ENCODE assay signal across 15 cellular contexts in genomic region chr14:65210827-65211192, GRCh38.
A peak's percentile ranks its signal among the peaks of the same experiment; 100 is the strongest.
DNase-seq lines count a peak whose midpoint lies in the region; ATAC-seq, FAIRE-seq and TF ChIP-seq lines count a peak whose summit lies in the region.
"Had no signal": no experiment of that assay in that cellular context is flagged by ENCODE, and none has a peak within 500 bp of the region (broad histone marks: within the 10 kb centered on the region; RNA-seq: fewer than 3 reads in every experiment).

No MANE protein-coding gene starts in this region.

- H3K27me3 ChIP-seq in HepG2 (ENCODE audit: control insufficient read depth in 1 of 2, insufficient read depth in 2 of 2, low read length in 2 of 2): no peaks in the 10 kb centered on the region; a peak in 1 of 5 replicates
- H3K27me3 ChIP-seq in right lobe of liver: no peaks in the 10 kb centered on the region
- H3K27me3 ChIP-seq in PC-9 (ENCODE audit: insufficient read depth, low read depth): no peaks in the 10 kb centered on the region

- in situ Hi-C loops in HepG2 (cut with HindIII; ENCODE audit: extremely low pct_ligation_motif_present, low pct_unique_long_range_greater_than_20kb): no loop called here

- BruUV-seq in HepG2 (replicated peaks; lab: Mats Ljungman, UMichigan) (no TSS peak), PC-9 (replicated peaks; lab: Mats Ljungman, UMichigan) (no TSS peak)

- H3K36me3 ChIP-seq in HepG2 (replicated peaks in 1 of 2; ENCODE audit: control insufficient read depth in 1 of 2, insufficient read depth in 2 of 2, low read length in 2 of 2) (no peaks in the 10 kb centered on the region), right lobe of liver (no peaks in the 10 kb centered on the region), PC-9 (ENCODE audit: low read depth) (no peaks in the 10 kb centered on the region)

- TF ChIP-seq RAD21 in HepG2 (CRISPR knock-in tag; IDR thresholded peaks at IDR 0.05): no peak

- no peaks in the 10 kb centered on the region for H3K9me3 Mint-ChIP-seq in dendritic cell treated with granulocyte-macrophage colony-stimulating factor and Interleukin-4, amounts not matched to agents 40 ng/mL and 50 ng/mL, for 4 days
- H3K9me3 Mint-ChIP-seq in stimulated activated naive CD8-positive, alpha-beta T cell treated with anti-CD3 and anti-CD28 coated beads, Interleukin-15, amount 100 ng/mL, for 72 hours: no peaks in the 10 kb centered on the region

- ATAC-seq in HepG2 (no peak), right lobe of liver (no peak), HG03045 (IDR thresholded peaks at IDR 0.05; ENCODE audit: unreplicated experiment) (no peak)
- no peak for ATAC-seq in stimulated activated naive CD8-positive, alpha-beta T cell treated with anti-CD3 and anti-CD28 coated beads, Interleukin-15, amount 100 ng/mL, for 72 hours
- ATAC-seq: activated CD4-positive, CD25-positive, alpha-beta regulatory T cell treated with anti-CD3 and anti-CD28 coated beads, Interleukin-2, amount 50 U/mL, for 24 hours; psoas muscle had no signal

- peaks cover 21% of the 10 kb centered on the region; the same call in 1 of the 2 replicates for H3F3A ChIP-seq in PC-9 (ENCODE audit: insufficient read depth, low read depth)

- no peak for FAIRE-seq in HepG2 (lab: Jason Lieb, UNC)

- TF ChIP-seq EP300 in HepG2 (IDR thresholded peaks at IDR 0.05; ENCODE audit: low read depth in 2 of 2, low read length in 2 of 2) (no peak), HepG2 (CRISPR knock-in tag; IDR thresholded peaks at IDR 0.05; ENCODE audit: borderline replicate concordance) (no peak)

- DNase-seq in HepG2 (ENCODE audit: low spot score) (no peak), right lobe of liver (no peak), PC-9 (no peak), NCI-H524 treated with DMSO at 0.1 percent for 48 hours (lab: John Stamatoyannopoulos, UW) (no peak), A172 (ENCODE audit: low spot score) (no peak)
- no peak for DNase-seq in stimulated activated naive CD8-positive, alpha-beta T cell treated with anti-CD3 and anti-CD28 coated beads, Interleukin-15, amount 100 ng/mL, for 72 hours
- DNase-seq: activated gamma-delta T cell treated with Interleukin-2 at 50 U/mL for 16 hours; C1 segment of cervical spinal cord; cerebellar nuclear complex; psoas muscle; SHP77 treated with DMSO at 0.1 percent for 48 hours; stimulated activated naive CD4-positive, alpha-beta T cell had no signal

- no peaks in the 10 kb centered on the region for H3K9me3 ChIP-seq in HepG2 (ENCODE audit: low read length)
- H3K9me3 ChIP-seq in right lobe of liver: no peaks in the 10 kb centered on the region
- no peaks in the 10 kb centered on the region for H3K9me3 ChIP-seq in PC-9 (ENCODE audit: insufficient read depth, low read depth)
- H3K9me3 ChIP-seq: psoas muscle had no signal

- peak overlapping the region; percentile 80 for H3K27ac Mint-ChIP-seq in dendritic cell treated with granulocyte-macrophage colony-stimulating factor and Interleukin-4, amounts not matched to agents 40 ng/mL and 50 ng/mL, for 4 days
- peak overlapping the region; percentile 22 to 62 for H3K27ac Mint-ChIP-seq in stimulated activated naive CD8-positive, alpha-beta T cell treated with anti-CD3 and anti-CD28 coated beads, Interleukin-15, amount 100 ng/mL, for 72 hours

- H3K9ac ChIP-seq in HepG2 (ENCODE audit: insufficient read depth, low read depth, low read length): no peak overlapping the region

- no peak for TF ChIP-seq CTCF in HepG2 (CRISPR knock-in tag; IDR thresholded peaks at IDR 0.05)
- no peak for TF ChIP-seq CTCF in right lobe of liver (IDR thresholded peaks at IDR 0.05)
- TF ChIP-seq CTCF in PC-9 (conservative IDR thresholded peaks at IDR 0.05): no peak

- CTCF ChIA-PET in HepG2 (lab: Yijun Ruan, JAX; ENCODE audit: low intra/inter-chr PET ratio, low total read pairs): no interaction called here
- CTCF ChIA-PET in PC-9 (lab: Charles Lee): interaction anchor here (0.8 kb wide), 1 partner anchor 42 kb away, joined by 3 read pairs; no protein-coding TSS in a partner anchor

- no peak overlapping the region for H3K27ac ChIP-seq in HepG2 (ENCODE audit: extremely low read length, insufficient read depth, low read length)
- no peak overlapping the region for H3K27ac ChIP-seq in right lobe of liver
- peak overlapping the region; percentile 93 for H3K27ac ChIP-seq in PC-9
- H3K27ac ChIP-seq: psoas muscle had no signal

- no peaks in the 10 kb centered on the region for H3K36me3 Mint-ChIP-seq in dendritic cell treated with granulocyte-macrophage colony-stimulating factor and Interleukin-4, amounts not matched to agents 40 ng/mL and 50 ng/mL, for 4 days (ENCODE audit: low read depth)

- H3K4me2 ChIP-seq in HepG2 (ENCODE audit: low read depth, low read length) (no peak overlapping the region), PC-9 (peak overlapping the region; percentile 58)

- H3K79me2 ChIP-seq in HepG2 (ENCODE audit: insufficient read depth, low read length): no peaks in the 10 kb centered on the region
- H3K79me2 ChIP-seq in PC-9 (ENCODE audit: low read depth): no peaks in the 10 kb centered on the region

- H3K4me1 Mint-ChIP-seq in dendritic cell treated with granulocyte-macrophage colony-stimulating factor and Interleukin-4, amounts not matched to agents 40 ng/mL and 50 ng/mL, for 4 days (ENCODE audit: low read depth): peaks cover 65% of the 10 kb centered on the region
- peaks cover 69% of the 10 kb centered on the region for H3K4me1 Mint-ChIP-seq in stimulated activated naive CD8-positive, alpha-beta T cell treated with anti-CD3 and anti-CD28 coated beads, Interleukin-15, amount 100 ng/mL, for 72 hours

- H3K4me1 ChIP-seq in HepG2 (ENCODE audit: insufficient read depth, low read length) (peaks cover 30% of the 10 kb centered on the region), right lobe of liver (no peaks in the 10 kb centered on the region), PC-9 (replicated peaks; ENCODE audit: insufficient read depth) (peaks cover 40% of the 10 kb centered on the region)
- H3K4me1 ChIP-seq: psoas muscle had no signal

- H3K27me3 Mint-ChIP-seq in dendritic cell treated with granulocyte-macrophage colony-stimulating factor and Interleukin-4, amounts not matched to agents 40 ng/mL and 50 ng/mL, for 4 days: peaks cover 6% of the 10 kb centered on the region
- H3K27me3 Mint-ChIP-seq in stimulated activated naive CD8-positive, alpha-beta T cell treated with anti-CD3 and anti-CD28 coated beads, Interleukin-15, amount 100 ng/mL, for 72 hours: no peaks in the 10 kb centered on the region

- no peaks in the 10 kb centered on the region for H4K20me1 ChIP-seq in HepG2 (ENCODE audit: insufficient read depth, low read length)
- no peaks in the 10 kb centered on the region for H4K20me1 ChIP-seq in PC-9 (ENCODE audit: insufficient read depth)

- TF ChIP-seq POLR2A in HepG2 (IDR thresholded peaks at IDR 0.05; ENCODE audit: insufficient read depth in 1 of 2, low read depth in 2 of 2, low read length in 2 of 2) (no peak), right lobe of liver (IDR thresholded peaks at IDR 0.05) (no peak)

- H3K4me3 ChIP-seq in HepG2 (replicated peaks in 1 of 3; ENCODE audit: insufficient read depth in 1 of 3, low read depth in 2 of 3, low read length in 3 of 3) (no peak overlapping the region), right lobe of liver (no peak overlapping the region), PC-9 (peak overlapping the region; percentile 17; the same call in 1 of the 2 replicates)
- H3K4me3 ChIP-seq: psoas muscle had no signal

- POLR2A ChIA-PET in HepG2 (lab: Yijun Ruan, JAX) (interaction anchor here (0.9 to 1.2 kb wide), 2 partner anchors 15 to 91 kb away, joined by 4 to 7 read pairs; no protein-coding TSS in a partner anchor), PC-9 (lab: Charles Lee; ENCODE audit: unreplicated experiment) (interaction anchor here (0.7 kb wide), 1 partner anchor 16 kb away, joined by 3 read pairs; no protein-coding TSS in a partner anchor)

- H3K4me3 Mint-ChIP-seq in dendritic cell treated with granulocyte-macrophage colony-stimulating factor and Interleukin-4, amounts not matched to agents 40 ng/mL and 50 ng/mL, for 4 days: no peak overlapping the region
- peak overlapping the region; percentile 65 to 71 for H3K4me3 Mint-ChIP-seq in stimulated activated naive CD8-positive, alpha-beta T cell treated with anti-CD3 and anti-CD28 coated beads, Interleukin-15, amount 100 ng/mL, for 72 hours

- intact Hi-C loops in HepG2 (cut with micrococcal nuclease; ENCODE audit: unreplicated experiment) (loop anchor here (2.0 kb wide), 1 partner anchor 20 kb away; no protein-coding TSS in a partner anchor), right lobe of liver (cut with DNase I) (no loop called here), PC-9 (cut with micrococcal nuclease; ENCODE audit: unreplicated experiment) (loop anchor here (1.0 kb wide), 1 partner anchor 31 kb away; no protein-coding TSS in a partner anchor)
- intact Hi-C loops in dendritic cell treated with granulocyte-macrophage colony-stimulating factor and Interleukin-4, amounts not matched to agents 40 ng/mL and 50 ng/mL, for 4 days (cut with micrococcal nuclease): loop anchor here (1.0 kb wide), 1 partner anchor 121 kb away; no protein-coding TSS in a partner anchor

- no peaks in the 10 kb centered on the region for H3K9me2 ChIP-seq in PC-9 (ENCODE audit: insufficient read depth)

- H2AFZ ChIP-seq in HepG2 (ENCODE audit: low read length) (no peak overlapping the region), PC-9 (no peak overlapping the region)

TF ChIP-seq in HepG2, 621 proteins besides CTCF, POLR2A, EP300 and RAD21:
- TF ChIP-seq MAFK (conservative IDR thresholded peaks at IDR 0.05 in 1 of 2, IDR thresholded peaks at IDR 0.05 in 1 of 2; ENCODE audit: low read length in 2 of 2) (peak; percentile 87 to 95), MAFF (IDR thresholded peaks at IDR 0.05; ENCODE audit: low read depth, low read length) (peak; percentile 89), ZNF367 (CRISPR knock-in tag; IDR thresholded peaks at IDR 0.05; ENCODE audit: borderline replicate concordance) (no peak)

Comparison
In these comparisons a context has a peak if more than half of its experiments do, and no peak if none do; other contexts are left out.
1. intact Hi-C loops: an anchor here in HepG2 (2.0 kb wide), PC-9 (1.0 kb wide) and dendritic cell treated with granulocyte-macrophage colony-stimulating factor and Interleukin-4, amounts not matched to agents 40 ng/mL and 50 ng/mL, for 4 days (1.0 kb wide); none called in right lobe of liver.